In the genomic region with DNA sequence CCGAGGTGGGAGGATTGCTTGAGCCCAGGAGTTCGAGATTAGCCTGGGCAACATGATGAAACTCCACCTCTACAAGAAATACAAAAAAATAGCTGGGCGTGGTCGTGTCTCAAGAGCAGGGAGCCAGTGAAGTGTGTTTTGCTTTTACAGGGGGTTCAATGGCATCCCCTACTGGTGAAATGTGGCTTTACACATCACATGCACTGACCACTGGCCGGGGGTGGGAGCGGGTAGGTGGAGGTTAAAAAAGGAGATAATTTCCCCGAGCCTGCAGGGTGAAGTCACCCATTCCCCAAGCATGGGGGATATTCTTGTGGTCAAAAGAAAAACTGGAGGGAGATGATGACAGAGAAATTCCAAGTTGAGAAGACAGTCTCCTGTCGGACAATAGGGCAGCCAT, we compare ENCODE assay signal across 8 cellular contexts.
DNase-seq lines count a peak whose midpoint lies in the region; ATAC-seq and TF ChIP-seq lines count a peak whose summit lies in the region.

No MANE protein-coding gene starts in this region.

- no peaks in the 10 kb centered on the region for H3K4me1 Mint-ChIP-seq in brain

- H4K20me1 ChIP-seq in SK-N-SH (ENCODE audit: insufficient read depth) (no peaks in the 10 kb centered on the region), osteoblast (ENCODE audit: insufficient read depth, low read length) (no peaks in the 10 kb centered on the region)

- H3K36me3 ChIP-seq in SK-N-SH (replicated peaks in 1 of 2; ENCODE audit: control insufficient read depth in 1 of 2, insufficient read depth in 2 of 2, low read length in 1 of 2) = no peaks in the 10 kb centered on the region
- no peaks in the 10 kb centered on the region for H3K36me3 ChIP-seq in osteoblast (ENCODE audit: insufficient read depth, low read length)
- no peaks in the 10 kb centered on the region for H3K36me3 ChIP-seq in tibial nerve

- H3K9ac ChIP-seq in SK-N-SH = no peak overlapping the region

- peaks cover 19% of the 10 kb centered on the region for H3K36me3 Mint-ChIP-seq in brain

- H3K79me2 ChIP-seq in SK-N-SH (ENCODE audit: insufficient read depth) (no peaks in the 10 kb centered on the region), osteoblast (ENCODE audit: insufficient read depth, low read length) (no peaks in the 10 kb centered on the region)

- DNase-seq in SK-N-SH (peak; percentile 60), KBM-7 (peak; percentile 32), osteoblast (ENCODE audit: insufficient read length, low spot score, missing footprints) (no peak), tibial nerve (ENCODE audit: low spot score in 2 of 2) (no peak)

- in situ Hi-C loops in KBM-7 (cut with MboI; ENCODE audit: low pct_unique_long_range_greater_than_20kb, low sequenced_read_pairs) = no loop called here

- CTCF ChIA-PET in SK-N-SH (lab: Yijun Ruan, JAX) = interaction anchor here (0.6 to 19.3 kb wide), 16 partner anchors 9 to 532 kb away, joined by 3 to 361 read pairs (median 3); no protein-coding TSS in a partner anchor

- H3K4me3 Mint-ChIP-seq in brain = no peak overlapping the region

- peaks cover 15% of the 10 kb centered on the region for H3K27me3 Mint-ChIP-seq in brain

- TF ChIP-seq RAD21 in SK-N-SH (IDR thresholded peaks at IDR 0.05; ENCODE audit: low read length) = peak; percentile 57

- no peak for TF ChIP-seq EP300 in SK-N-SH (IDR thresholded peaks at IDR 0.05; ENCODE audit: borderline replicate concordance in 1 of 2, low read depth in 1 of 2, low read length in 1 of 2)
- no peak for TF ChIP-seq EP300 in tibial nerve (IDR thresholded peaks at IDR 0.05)

- no peak for TF ChIP-seq POLR2A in tibial nerve (IDR thresholded peaks at IDR 0.05)

- POLR2A ChIA-PET in SK-N-SH (lab: Yijun Ruan, JAX) = interaction anchor here (0.8 kb wide), 1 partner anchor 193 kb away, joined by 3 read pairs; no protein-coding TSS in a partner anchor

- H3K9me3 ChIP-seq in SK-N-SH = 0 out of 2 replicates have a peak, but pooled peaks cover 3% of the 10 kb centered on the region
- no peaks in the 10 kb centered on the region for H3K9me3 ChIP-seq in osteoblast (ENCODE audit: low read depth, low read length)
- H3K9me3 ChIP-seq in tibial nerve = peaks cover 0 to 16% (median 0%) of the 10 kb centered on the region in 4 donors

- no peaks in the 10 kb centered on the region for H3K9me2 ChIP-seq in SK-N-SH

- H3K4me2 ChIP-seq in SK-N-SH (no peak overlapping the region), osteoblast (ENCODE audit: insufficient read depth, low read length) (no peak overlapping the region)

- peaks cover 9 to 18% (median 11%) of the 10 kb centered on the region in 5 experiments for H3K9me3 Mint-ChIP-seq in brain

- ATAC-seq in SK-N-SH treated with all-trans-retinoic acid at 6 μM for 48 hours = no peak
- no peak for ATAC-seq in GM18498 (IDR thresholded peaks at IDR 0.05; ENCODE audit: unreplicated experiment)
- ATAC-seq in GM21423 (IDR thresholded peaks at IDR 0.05; ENCODE audit: unreplicated experiment) = no peak

- H3K4me3 ChIP-seq in SK-N-SH (ENCODE audit: low read depth in 2 of 2, low read length in 1 of 2) (no peak overlapping the region), osteoblast (ENCODE audit: insufficient read depth, low read length) (no peak overlapping the region), tibial nerve (no peak overlapping the region)

- H3K27ac Mint-ChIP-seq in brain = no peak overlapping the region

- H3F3A ChIP-seq in SK-N-SH (replicated peaks; ENCODE audit: insufficient read depth) = no peaks in the 10 kb centered on the region

- H2AFZ ChIP-seq in SK-N-SH (ENCODE audit: low read depth) = no peak overlapping the region
- H2AFZ ChIP-seq in osteoblast (ENCODE audit: low read length) = no peak overlapping the region

- WGBS in SK-N-SH (ENCODE audit: low lambda C conversion rate) = 54% methylated on average over 8 of the region's 8 CpGs
- WGBS in tibial nerve, 2 donors = 56 to 62% methylated on average over 8 of the region's 8 CpGs

- H3K27ac ChIP-seq in SK-N-SH (ENCODE audit: low read depth in 2 of 2, low read length in 1 of 2) (no peak overlapping the region), osteoblast (ENCODE audit: low read depth, low read length) (no peak overlapping the region), tibial nerve (no peak overlapping the region)

- TF ChIP-seq CTCF in SK-N-SH (IDR thresholded peaks at IDR 0.05) (peak; percentile 49), brain (conservative IDR thresholded peaks at IDR 0.05) (peak; percentile 35 to 64), osteoblast (IDR thresholded peaks at IDR 0.05; ENCODE audit: extremely low read depth, low read depth, low read length) (peak; percentile 46), tibial nerve (IDR thresholded peaks at IDR 0.05) (peak in 2 of 5 experiments; percentile 18 to 32)

- H3K27me3 ChIP-seq in SK-N-SH (ENCODE audit: insufficient read depth) (no peaks in the 10 kb centered on the region), osteoblast (ENCODE audit: insufficient read depth, low read length) (no peaks in the 10 kb centered on the region), tibial nerve (no peaks in the 10 kb centered on the region)

- H3K4me1 ChIP-seq in SK-N-SH (ENCODE audit: control insufficient read depth in 1 of 2, insufficient read depth in 2 of 2, low read depth in 1 of 2, low read length in 1 of 2) (no peaks in the 10 kb centered on the region), osteoblast (ENCODE audit: insufficient read depth, low read length) (no peaks in the 10 kb centered on the region), tibial nerve (no peaks in the 10 kb centered on the region)

TF ChIP-seq in SK-N-SH, 30 proteins besides CTCF, POLR2A, EP300 and RAD21:
- TF ChIP-seq GABPA (IDR thresholded peaks at IDR 0.05; ENCODE audit: low read depth) (no peak), SMC3 (IDR thresholded peaks at IDR 0.05; ENCODE audit: low read depth, low read length) (peak; percentile 5; the same call in 1 of the 2 replicates)

TF ChIP-seq in SK-N-SH treated with all-trans-retinoic acid at 6 μM for 48 hours, 23 proteins besides CTCF, POLR2A, EP300 and RAD21:
- TF ChIP-seq TOX (CRISPR knock-in tag; IDR thresholded peaks at IDR 0.05; ENCODE audit: borderline replicate concordance) (no peak), BACH2 (CRISPR knock-in tag; IDR thresholded peaks at IDR 0.05; ENCODE audit: borderline replicate concordance) (no peak), ESRRG (CRISPR knock-in tag; IDR thresholded peaks at IDR 0.05) (no peak), OSR1 (CRISPR knock-in tag; IDR thresholded peaks at IDR 0.05) (no peak), ARNTL (CRISPR knock-in tag; IDR thresholded peaks at IDR 0.05; ENCODE audit: borderline replicate concordance, low read depth) (no peak)
TF ChIP-seq in SK-N-SH treated with all-trans-retinoic acid at 6 μM for 48 hours: peak in this region for 0.

Comparison
In these comparisons a context has a peak if more than half of its experiments do, and no peak if none do; other contexts are left out.
1. DNase-seq: peak in SK-N-SH (single experiment) and KBM-7 (single experiment); none in osteoblast (single experiment) and tibial nerve (0 of 2).